ENCODE assay signal across 20 cellular contexts in the genomic region with DNA sequence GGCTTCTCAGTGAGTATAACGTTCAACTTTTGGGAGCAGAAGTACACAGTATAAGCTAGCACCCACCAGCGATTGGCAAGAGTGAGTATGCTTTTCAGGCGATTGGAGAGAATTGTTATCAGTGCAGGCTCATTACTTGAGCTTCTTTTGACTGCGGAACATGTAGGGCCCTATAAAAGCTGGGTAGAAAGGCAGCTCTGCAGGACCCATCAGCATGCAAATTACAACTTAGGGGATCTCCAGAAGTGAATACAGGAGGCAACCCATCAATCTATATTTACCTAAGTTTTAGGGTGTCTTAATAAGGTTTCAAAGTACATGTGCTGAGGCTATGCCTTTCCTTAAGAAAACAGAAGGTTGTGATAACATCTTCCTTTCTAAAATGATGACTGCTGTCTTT.
A peak's percentile ranks its signal among the peaks of the same experiment; 100 is the strongest.
DNase-seq lines count a peak whose midpoint lies in the region; ATAC-seq and TF ChIP-seq lines count a peak whose summit lies in the region.
"Had no signal": no experiment of that assay in that cellular context is flagged by ENCODE, and none has a peak within 500 bp of the region (broad histone marks: within the 10 kb centered on the region; RNA-seq: fewer than 3 reads in every experiment).

No MANE protein-coding gene starts in this region.

- no peak overlapping the region for H3K4me3 Mint-ChIP-seq in memory B cell
- H3K4me3 Mint-ChIP-seq: activated B cell treated with CpG ODN at 0.5 μM for 24 hours; endodermal cell; stimulated activated naive B cell treated with anti-CD40 and anti-IgM and Interleukin-4, amounts not matched to agents 10 μg/mL and 1 μg/mL and 100 μg/mL, for 72 hours had no signal

- H2AFZ ChIP-seq in PC-9, result no peak overlapping the region

- no peak for TF ChIP-seq CTCF in PC-9 (conservative IDR thresholded peaks at IDR 0.05)

- H3K9me3 Mint-ChIP-seq in memory B cell, result no peaks in the 10 kb centered on the region
- H3K9me3 Mint-ChIP-seq: activated B cell treated with CpG ODN at 0.5 μM for 24 hours; endodermal cell; stimulated activated naive B cell treated with anti-CD40 and anti-IgM and Interleukin-4, amounts not matched to agents 10 μg/mL and 1 μg/mL and 100 μg/mL, for 72 hours had no signal

- H3K36me3 ChIP-seq in PC-9 (ENCODE audit: low read depth), result no peaks in the 10 kb centered on the region
- H3K36me3 ChIP-seq: thyroid gland had no signal

- POLR2A ChIA-PET in PC-9 (lab: Charles Lee; ENCODE audit: unreplicated experiment), result no interaction called here

- no peaks in the 10 kb centered on the region for H4K20me1 ChIP-seq in PC-9 (ENCODE audit: insufficient read depth)

- H3K79me2 ChIP-seq in PC-9 (ENCODE audit: low read depth), result no peaks in the 10 kb centered on the region

- BruUV-seq in PC-9 (replicated peaks; lab: Mats Ljungman, UMichigan), result no TSS peak

- no peaks in the 10 kb centered on the region for H3K36me3 Mint-ChIP-seq in memory B cell
- H3K36me3 Mint-ChIP-seq: stimulated activated naive B cell treated with anti-CD40 and anti-IgM and Interleukin-4, amounts not matched to agents 10 μg/mL and 1 μg/mL and 100 μg/mL, for 72 hours had no signal

- H3K27me3 ChIP-seq in PC-9 (ENCODE audit: insufficient read depth, low read depth), result no peaks in the 10 kb centered on the region
- H3K27me3 ChIP-seq: body of pancreas, thyroid gland had no signal

- no peak overlapping the region for H3K27ac Mint-ChIP-seq in memory B cell
- H3K27ac Mint-ChIP-seq: activated B cell treated with CpG ODN at 0.5 μM for 24 hours; endodermal cell; stimulated activated naive B cell treated with anti-CD40 and anti-IgM and Interleukin-4, amounts not matched to agents 10 μg/mL and 1 μg/mL and 100 μg/mL, for 72 hours had no signal

- H3K27me3 Mint-ChIP-seq in memory B cell, result no peaks in the 10 kb centered on the region
- H3K27me3 Mint-ChIP-seq: activated B cell treated with CpG ODN at 0.5 μM for 24 hours; naive thymus-derived CD8-positive, alpha-beta T cell; stimulated activated naive B cell treated with anti-CD40 and anti-IgM and Interleukin-4, amounts not matched to agents 10 μg/mL and 1 μg/mL and 100 μg/mL, for 72 hours had no signal

- no peaks in the 10 kb centered on the region for H3K4me1 ChIP-seq in PC-9 (replicated peaks; ENCODE audit: insufficient read depth)
- H3K4me1 ChIP-seq: body of pancreas had no signal

- no peaks in the 10 kb centered on the region for H3F3A ChIP-seq in PC-9 (ENCODE audit: insufficient read depth, low read depth)

- CTCF ChIA-PET in PC-9 (lab: Charles Lee), result no interaction called here

- H3K9me2 ChIP-seq in PC-9 (ENCODE audit: insufficient read depth), result no peaks in the 10 kb centered on the region

- no peak overlapping the region for H3K4me2 ChIP-seq in PC-9

- H3K27ac ChIP-seq in PC-9, result no peak overlapping the region
- H3K27ac ChIP-seq: body of pancreas had no signal

- no peaks in the 10 kb centered on the region for H3K9me3 ChIP-seq in PC-9 (ENCODE audit: insufficient read depth, low read depth)
- H3K9me3 ChIP-seq: body of pancreas, thyroid gland had no signal

- intact Hi-C loops in PC-9 (cut with micrococcal nuclease; ENCODE audit: unreplicated experiment), result no loop called here

- no peak for DNase-seq in memory B cell (ENCODE audit: low spot score in 2 of 2)
- DNase-seq in NCI-H1105 (lab: John Stamatoyannopoulos, UW), result no peak
- DNase-seq in NCI-H1436 (lab: John Stamatoyannopoulos, UW), result no peak
- no peak for DNase-seq in activated CD4-positive, alpha-beta T cell treated with anti-CD3 and anti-CD28 coated beads for 4 hours
- DNase-seq in PC-9, result no peak
- DNase-seq: activated B cell treated with CpG ODN at 0.5 μM for 24 hours; activated T-cell treated with anti-CD3 and anti-CD28 coated beads, Interleukin-2, amount 50 U/mL, for 72 hours; body of pancreas; DMS79 treated with DMSO at 0.1 percent for 48 hours; endodermal cell; KBM-7; naive thymus-derived CD8-positive, alpha-beta T cell; NCI-H187; NCI-H446 treated with DMSO at 0.1 percent for 48 hours; stimulated activated naive B cell treated with anti-CD40 and anti-IgM and Interleukin-4, amounts not matched to agents 10 μg/mL and 1 μg/mL and 100 μg/mL, for 72 hours; thyroid gland had no signal

- no peak overlapping the region for H3K4me3 ChIP-seq in PC-9
- H3K4me3 ChIP-seq: body of pancreas, thyroid gland had no signal

- ATAC-seq in GM18498 (IDR thresholded peaks at IDR 0.05; ENCODE audit: unreplicated experiment) (peak; percentile 65), GM19023 (IDR thresholded peaks at IDR 0.05; ENCODE audit: unreplicated experiment) (peak; percentile 60), HG03432 (IDR thresholded peaks at IDR 0.05; ENCODE audit: unreplicated experiment) (peak; percentile 46), memory B cell (ENCODE audit: low read depth) (peak; percentile 68)
- ATAC-seq: body of pancreas; sciatic nerve; stimulated activated naive B cell treated with anti-CD40 and anti-IgM and Interleukin-4, amounts not matched to agents 10 μg/mL and 1 μg/mL and 100 μg/mL, for 72 hours had no signal

- H3K4me1 Mint-ChIP-seq in memory B cell, result no peaks in the 10 kb centered on the region
